ENCODE assay signal across 25 cellular contexts in genomic region chr5:65111961-65112658, GRCh38.
DNase-seq lines count a peak whose midpoint lies in the region; ATAC-seq and TF ChIP-seq lines count a peak whose summit lies in the region.
"Had no signal": no experiment of that assay in that cellular context is flagged by ENCODE, and none has a peak within 500 bp of the region (broad histone marks: within the 10 kb centered on the region; RNA-seq: fewer than 3 reads in every experiment).

No MANE protein-coding gene starts in this region.

- no peak overlapping the region for H3K14ac ChIP-seq in IMR-90 (replicated peaks; ENCODE audit: low read depth, low read length)

- POLR2A ChIA-PET in IMR-90 (lab: Charles Lee; ENCODE audit: unreplicated experiment) (no interaction called here), SK-N-SH (lab: Yijun Ruan, JAX) (no interaction called here)

- H3K27me3 ChIP-seq in IMR-90 (ENCODE audit: control insufficient read depth, insufficient read depth, low read length) (no peaks in the 10 kb centered on the region), adrenal gland (no peaks in the 10 kb centered on the region), esophagus muscularis mucosa (no peaks in the 10 kb centered on the region), right lobe of liver (no peaks in the 10 kb centered on the region), SK-N-SH (ENCODE audit: insufficient read depth) (no peaks in the 10 kb centered on the region), body of pancreas (no peaks in the 10 kb centered on the region)
- H3K27me3 ChIP-seq: BLaER1 had no signal

- H3K4me1 ChIP-seq in IMR-90 (ENCODE audit: control insufficient read depth, insufficient read depth, low read length) = no peaks in the 10 kb centered on the region
- H3K4me1 ChIP-seq in adrenal gland (replicated peaks in 1 of 2) = no peaks in the 10 kb centered on the region
- no peaks in the 10 kb centered on the region for H3K4me1 ChIP-seq in esophagus muscularis mucosa
- no peaks in the 10 kb centered on the region for H3K4me1 ChIP-seq in right lobe of liver
- H3K4me1 ChIP-seq in SK-N-SH (ENCODE audit: control insufficient read depth in 1 of 2, insufficient read depth in 2 of 2, low read depth in 1 of 2, low read length in 1 of 2) = no peaks in the 10 kb centered on the region
- no peaks in the 10 kb centered on the region for H3K4me1 ChIP-seq in body of pancreas
- H3K4me1 ChIP-seq: BE2C, BLaER1 had no signal

- H3K9ac ChIP-seq in IMR-90 (ENCODE audit: low read depth, low read length) (no peak overlapping the region), SK-N-SH (no peak overlapping the region)
- H3K9ac ChIP-seq: BLaER1 had no signal

- no peak overlapping the region for H2AFZ ChIP-seq in IMR-90 (replicated peaks; ENCODE audit: low read length, poor library complexity)
- no peak overlapping the region for H2AFZ ChIP-seq in SK-N-SH (ENCODE audit: low read depth)

- H3K4me3 ChIP-seq in IMR-90 (ENCODE audit: insufficient read depth, low read depth, low read length) (no peak overlapping the region), adrenal gland (no peak overlapping the region), esophagus muscularis mucosa (no peak overlapping the region), right lobe of liver (no peak overlapping the region), SK-N-SH (ENCODE audit: low read depth in 2 of 2, low read length in 1 of 2) (no peak overlapping the region), body of pancreas (no peak overlapping the region)
- H3K4me3 ChIP-seq: BLaER1 had no signal

- H3K36me3 Mint-ChIP-seq in activated naive CD4-positive, alpha-beta T cell treated with anti-CD3 and anti-CD28 coated beads, Interleukin-2, amount 10 ng/mL, durations not matched to agents 7 days and 5 days = no peaks in the 10 kb centered on the region
- H3K36me3 Mint-ChIP-seq: CD14-positive monocyte; CD4-positive, alpha-beta memory T cell; CD4-positive, CD25-positive, alpha-beta regulatory T cell had no signal

- no TSS peak for BruUV-seq in IMR-90 (replicated peaks; lab: Mats Ljungman, UMichigan)

- H3K18ac ChIP-seq in IMR-90 (ENCODE audit: low read depth, low read length) = no peak overlapping the region

- H3K4ac ChIP-seq in IMR-90 (ENCODE audit: low read depth, low read length) = no peak overlapping the region

- no peak overlapping the region for H3K4me3 Mint-ChIP-seq in activated naive CD4-positive, alpha-beta T cell treated with anti-CD3 and anti-CD28 coated beads, Interleukin-2, amount 10 ng/mL, durations not matched to agents 7 days and 5 days
- H3K4me3 Mint-ChIP-seq: CD14-positive monocyte; CD4-positive, alpha-beta memory T cell; CD4-positive, CD25-positive, alpha-beta regulatory T cell had no signal

- 0 out of 3 replicates have a peak overlapping the region, but pooled peaks have one; percentile 51 for H2BK15ac ChIP-seq in IMR-90 (ENCODE audit: low read depth, low read length)

- no peaks in the 10 kb centered on the region for H3F3A ChIP-seq in SK-N-SH (replicated peaks; ENCODE audit: insufficient read depth)

- H3K9me1 ChIP-seq in IMR-90 (ENCODE audit: insufficient read depth, low read length) = no peaks in the 10 kb centered on the region

- H3K36me3 ChIP-seq in IMR-90 (ENCODE audit: control insufficient read depth, insufficient read depth, low read length) (no peaks in the 10 kb centered on the region), adrenal gland (replicated peaks in 1 of 2) (no peaks in the 10 kb centered on the region), esophagus muscularis mucosa (no peaks in the 10 kb centered on the region), right lobe of liver (no peaks in the 10 kb centered on the region), SK-N-SH (replicated peaks in 1 of 2; ENCODE audit: control insufficient read depth in 1 of 2, insufficient read depth in 2 of 2, low read length in 1 of 2) (peaks cover 0 to 5% of the 10 kb centered on the region in 2 experiments), body of pancreas (replicated peaks in 1 of 2; ENCODE audit: insufficient read depth in 1 of 2, low read depth in 2 of 2) (no peaks in the 10 kb centered on the region)
- H3K36me3 ChIP-seq: BE2C, BLaER1 had no signal

- TF ChIP-seq EP300 in esophagus muscularis mucosa (IDR thresholded peaks at IDR 0.05) (no peak), SK-N-SH (IDR thresholded peaks at IDR 0.05; ENCODE audit: borderline replicate concordance in 1 of 2, low read depth in 1 of 2, low read length in 1 of 2) (no peak)

- H3K9me3 ChIP-seq in IMR-90 (ENCODE audit: control insufficient read depth, insufficient read depth, low read length) (no peaks in the 10 kb centered on the region), adrenal gland (replicated peaks in 1 of 3) (peaks cover 0 to 5% (median 0%) of the 10 kb centered on the region in 3 donors), esophagus muscularis mucosa (no peaks in the 10 kb centered on the region), right lobe of liver (no peaks in the 10 kb centered on the region), SK-N-SH (peaks cover 7% of the 10 kb centered on the region; the same call in 1 of the 2 replicates), body of pancreas (no peaks in the 10 kb centered on the region)
- H3K9me3 ChIP-seq: BE2C had no signal

- H3K9me2 ChIP-seq in SK-N-SH = no peaks in the 10 kb centered on the region

- CTCF ChIA-PET in IMR-90 (lab: Yijun Ruan, JAX) (interaction anchor here (1.1 kb wide), 1 partner anchor 11 kb away, joined by 3 read pairs; no protein-coding TSS in a partner anchor), SK-N-SH (lab: Yijun Ruan, JAX) (interaction anchor here (0.7 kb wide), 1 partner anchor 431 kb away, joined by 3 read pairs; no protein-coding TSS in a partner anchor)
- CTCF ChIA-PET in activated naive CD4-positive, alpha-beta T cell treated with anti-CD3 and anti-CD28 coated beads, Interleukin-2, amount 10 ng/mL, durations not matched to agents 7 days and 5 days (lab: Charles Lee) = no interaction called here

- no peak overlapping the region for H2AK9ac ChIP-seq in IMR-90 (replicated peaks; ENCODE audit: low read depth, low read length, poor library complexity)

- no peak overlapping the region for H3K27ac Mint-ChIP-seq in activated naive CD4-positive, alpha-beta T cell treated with anti-CD3 and anti-CD28 coated beads, Interleukin-2, amount 10 ng/mL, durations not matched to agents 7 days and 5 days
- H3K27ac Mint-ChIP-seq: CD14-positive monocyte; CD4-positive, alpha-beta memory T cell; CD4-positive, CD25-positive, alpha-beta regulatory T cell; CD8-positive, alpha-beta memory T cell had no signal

- no peak overlapping the region for H4K5ac ChIP-seq in IMR-90 (ENCODE audit: low read depth, low read length)

- no peaks in the 10 kb centered on the region for H3K9me3 Mint-ChIP-seq in activated naive CD4-positive, alpha-beta T cell treated with anti-CD3 and anti-CD28 coated beads, Interleukin-2, amount 10 ng/mL, durations not matched to agents 7 days and 5 days

- dilution Hi-C loops in IMR-90 (cut with HindIII; ENCODE audit: low sequenced_read_pairs, unreplicated experiment) = no loop called here

- no peak overlapping the region for H2AK5ac ChIP-seq in IMR-90 (ENCODE audit: low read depth, low read length)

- H3K4me2 ChIP-seq in IMR-90 (ENCODE audit: low read depth, low read length) (no peak overlapping the region), SK-N-SH (no peak overlapping the region)
- H3K4me2 ChIP-seq: BLaER1 had no signal

- no peak overlapping the region for H2BK120ac ChIP-seq in IMR-90 (ENCODE audit: low read depth, low read length)

- no peak overlapping the region for H3K27ac ChIP-seq in IMR-90 (ENCODE audit: insufficient read depth, low read length)
- peak overlapping the region in 1 of 5 donors; percentile 29 for H3K27ac ChIP-seq in adrenal gland
- H3K27ac ChIP-seq in esophagus muscularis mucosa (replicated peaks in 1 of 4) = no peak overlapping the region
- peak overlapping the region; percentile 50 to 74 (median 55) for H3K27ac ChIP-seq in right lobe of liver
- no peak overlapping the region for H3K27ac ChIP-seq in SK-N-SH (ENCODE audit: low read depth in 2 of 2, low read length in 1 of 2)
- no peak overlapping the region for H3K27ac ChIP-seq in body of pancreas
- H3K27ac ChIP-seq: BLaER1 had no signal

- intact Hi-C loops in IMR-90 (cut with micrococcal nuclease) (no loop called here), adrenal gland (cut with DNase I) (no loop called here), esophagus muscularis mucosa (cut with DNase I) (no loop called here), right lobe of liver (cut with DNase I) (no loop called here), body of pancreas (cut with DNase I) (no loop called here)

- H4K8ac ChIP-seq in IMR-90 (ENCODE audit: low read depth in 2 of 2, low read length in 2 of 2) = no peak overlapping the region

- H3K23ac ChIP-seq in IMR-90 (ENCODE audit: low read depth, low read length) = no peak overlapping the region

- H2BK20ac ChIP-seq in IMR-90 (ENCODE audit: low read depth, low read length) = no peak overlapping the region

- TF ChIP-seq CTCF in IMR-90 (conservative IDR thresholded peaks at IDR 0.05; ENCODE audit: low read depth, low read length) (no peak), adrenal gland (IDR thresholded peaks at IDR 0.05) (no peak), esophagus muscularis mucosa (IDR thresholded peaks at IDR 0.05) (no peak), right lobe of liver (IDR thresholded peaks at IDR 0.05) (no peak), SK-N-SH (IDR thresholded peaks at IDR 0.05) (no peak), body of pancreas (IDR thresholded peaks at IDR 0.05) (no peak)

- ATAC-seq in IMR-90 (ENCODE audit: low read depth) (no peak), right lobe of liver (peak; percentile 91 to 97 (median 94)), GM21423 (IDR thresholded peaks at IDR 0.05; ENCODE audit: unreplicated experiment) (no peak), body of pancreas (no peak)

- H2BK5ac ChIP-seq in IMR-90 (ENCODE audit: low read depth, low read length, poor library complexity, severe bottlenecking) = no peak overlapping the region

- no peak for TF ChIP-seq POLR2A in IMR-90 (IDR thresholded peaks at IDR 0.05; ENCODE audit: low read depth, low read length)
- TF ChIP-seq POLR2A in adrenal gland (IDR thresholded peaks at IDR 0.05) = no peak
- TF ChIP-seq POLR2A in esophagus muscularis mucosa (IDR thresholded peaks at IDR 0.05; ENCODE audit: low read depth) = no peak
- TF ChIP-seq POLR2A in right lobe of liver (IDR thresholded peaks at IDR 0.05) = no peak
- TF ChIP-seq POLR2A in body of pancreas (IDR thresholded peaks at IDR 0.05) = no peak

- H4K20me1 ChIP-seq in IMR-90 (ENCODE audit: insufficient read depth, low read length) (no peaks in the 10 kb centered on the region), SK-N-SH (ENCODE audit: insufficient read depth) (no peaks in the 10 kb centered on the region)
- H4K20me1 ChIP-seq: BLaER1 had no signal

- DNase-seq in IMR-90 = no peak
- peak in 5 of 7 donors; percentile 11 to 48 (median 24) for DNase-seq in adrenal gland
- DNase-seq in esophagus muscularis mucosa (ENCODE audit: extremely low spot score) = peak; percentile 55
- peak in 1 of 3 donors; percentile 62 for DNase-seq in right lobe of liver
- DNase-seq in SK-N-SH = no peak
- no peak for DNase-seq in body of pancreas
- DNase-seq in activated naive CD4-positive, alpha-beta T cell treated with anti-CD3 and anti-CD28 coated beads, Interleukin-2, amount 10 ng/mL, durations not matched to agents 7 days and 5 days = no peak
- DNase-seq: 8988T; ACHN; BE2C; C1 segment of cervical spinal cord; CD4-positive, alpha-beta memory T cell; CD4-positive, CD25-positive, alpha-beta regulatory T cell; CD8-positive, alpha-beta memory T cell; COR-L47; DMS 273 treated with DMSO at 0.1 percent for 48 hours; DMS153; DMS53; DMS79; DND-41; EL; GF-D8 had no signal

- H4K91ac ChIP-seq in IMR-90 (ENCODE audit: insufficient read depth, low read depth, low read length) = no peak overlapping the region

- peaks cover 11% of the 10 kb centered on the region for H3K27me3 Mint-ChIP-seq in activated naive CD4-positive, alpha-beta T cell treated with anti-CD3 and anti-CD28 coated beads, Interleukin-2, amount 10 ng/mL, durations not matched to agents 7 days and 5 days

- TF ChIP-seq RAD21 in IMR-90 (IDR thresholded peaks at IDR 0.05; ENCODE audit: low read length) (no peak), SK-N-SH (IDR thresholded peaks at IDR 0.05; ENCODE audit: low read length) (no peak)

- H3K79me1 ChIP-seq in IMR-90 (ENCODE audit: low read depth in 1 of 2, low read length in 2 of 2) = no peaks in the 10 kb centered on the region

- in situ Hi-C loops in IMR-90 (cut with MboI; ENCODE audit: low sequenced_read_pairs) = no loop called here

- no CpG with 5 or more reads among the region's 12 CpGs for WGBS in IMR-90 (ENCODE audit: extremely low coverage in 2 of 2, insufficient read length in 1 of 2), 2 experiments
- 34 to 83% (median 48%) methylated on average over 9 to 12 of the region's 12 CpGs for WGBS in adrenal gland, 4 donors
- WGBS in esophagus muscularis mucosa = 94% methylated on average over 12 of the region's 12 CpGs
- 54% methylated on average over 11 of the region's 12 CpGs for WGBS in right lobe of liver (ENCODE audit: insufficient coverage, low coverage, low lambda C conversion rate, missing lambda C conversion rate)
- WGBS in SK-N-SH (ENCODE audit: low lambda C conversion rate) = 92% methylated on average over 12 of the region's 12 CpGs
- WGBS in body of pancreas, 2 donors = 78 to 82% methylated on average over 12 of the region's 12 CpGs

- no peak overlapping the region for H3K56ac ChIP-seq in IMR-90 (ENCODE audit: extremely low read depth, insufficient read depth, low read length)

- H3K4me1 Mint-ChIP-seq in activated naive CD4-positive, alpha-beta T cell treated with anti-CD3 and anti-CD28 coated beads, Interleukin-2, amount 10 ng/mL, durations not matched to agents 7 days and 5 days = no peaks in the 10 kb centered on the region
- H3K4me1 Mint-ChIP-seq: CD14-positive monocyte; CD4-positive, alpha-beta memory T cell; CD4-positive, CD25-positive, alpha-beta regulatory T cell; CD8-positive, alpha-beta memory T cell had no signal

- H3K79me2 ChIP-seq in SK-N-SH (ENCODE audit: insufficient read depth) = no peaks in the 10 kb centered on the region; the same call in 1 of the 2 replicates

Comparison
In these comparisons a context has a peak if more than half of its experiments do, and no peak if none do; other contexts are left out.
1. ATAC-seq: peak in right lobe of liver (4 of 4); none in IMR-90 (single experiment), GM21423 (single experiment) and body of pancreas (single experiment).
2. DNase-seq: peak in adrenal gland (5 of 7) and esophagus muscularis mucosa (single experiment); none in IMR-90 (single experiment), SK-N-SH (single experiment), body of pancreas (0 of 4) and activated naive CD4-positive, alpha-beta T cell treated with anti-CD3 and anti-CD28 coated beads, Interleukin-2, amount 10 ng/mL, durations not matched to agents 7 days and 5 days (single experiment).
3. H3K27ac ChIP-seq: peak in right lobe of liver (3 of 3); none in IMR-90 (single experiment), esophagus muscularis mucosa (0 of 4), SK-N-SH (0 of 2) and body of pancreas (0 of 4).